12 cellular contexts compared by ENCODE assay signal in genomic region chr10:1132584-1132983, GRCh38.
"Had no signal": no experiment of that assay in that cellular context is flagged by ENCODE, and none has a peak within 500 bp of the region (broad histone marks: within the 10 kb centered on the region; RNA-seq: fewer than 3 reads in every experiment).

No MANE protein-coding gene starts in this region.

- ATAC-seq: gastroesophageal sphincter; naive thymus-derived CD4-positive, alpha-beta T cell; sciatic nerve; T-helper 17 cell; WTC11 had no signal

- H3K4me3 ChIP-seq: ascending aorta, gastroesophageal sphincter, hepatocyte, lower lobe of right lung had no signal

- H3K9me3 Mint-ChIP-seq: activated CD4-positive, alpha-beta T cell treated with anti-CD3 and anti-CD28 coated beads, Interleukin-2, amount 10 ng/mL, durations not matched to agents 24 days and 14 days had no signal

- H3K27ac ChIP-seq: ascending aorta, gastroesophageal sphincter, hepatocyte, lower lobe of right lung had no signal

- H3K4me1 ChIP-seq: ascending aorta, gastroesophageal sphincter, lower lobe of right lung had no signal

- H3K9me3 ChIP-seq: ascending aorta, gastroesophageal sphincter, lower lobe of right lung had no signal

- H3K27me3 Mint-ChIP-seq: activated CD4-positive, alpha-beta T cell treated with anti-CD3 and anti-CD28 coated beads, Interleukin-2, amount 10 ng/mL, durations not matched to agents 24 days and 14 days; naive thymus-derived CD4-positive, alpha-beta T cell; progenitor cell of endocrine pancreas; T-helper 17 cell had no signal

- H3K4me3 Mint-ChIP-seq: activated CD4-positive, alpha-beta T cell treated with anti-CD3 and anti-CD28 coated beads, Interleukin-2, amount 10 ng/mL, durations not matched to agents 24 days and 14 days; naive thymus-derived CD4-positive, alpha-beta T cell; T-helper 17 cell; WTC11 had no signal

- DNase-seq: activated CD4-positive, alpha-beta T cell treated with anti-CD3 and anti-CD28 coated beads, Interleukin-2, amount 10 ng/mL, durations not matched to agents 24 days and 14 days; activated naive CD4-positive, alpha-beta T cell; lower lobe of right lung; occipital lobe; T-helper 17 cell had no signal

- H3K27ac Mint-ChIP-seq: activated CD4-positive, alpha-beta T cell treated with anti-CD3 and anti-CD28 coated beads, Interleukin-2, amount 10 ng/mL, durations not matched to agents 24 days and 14 days; progenitor cell of endocrine pancreas; T-helper 17 cell; WTC11 had no signal

- H3K27me3 ChIP-seq: ascending aorta, gastroesophageal sphincter, hepatocyte had no signal
